In the genomic region with DNA sequence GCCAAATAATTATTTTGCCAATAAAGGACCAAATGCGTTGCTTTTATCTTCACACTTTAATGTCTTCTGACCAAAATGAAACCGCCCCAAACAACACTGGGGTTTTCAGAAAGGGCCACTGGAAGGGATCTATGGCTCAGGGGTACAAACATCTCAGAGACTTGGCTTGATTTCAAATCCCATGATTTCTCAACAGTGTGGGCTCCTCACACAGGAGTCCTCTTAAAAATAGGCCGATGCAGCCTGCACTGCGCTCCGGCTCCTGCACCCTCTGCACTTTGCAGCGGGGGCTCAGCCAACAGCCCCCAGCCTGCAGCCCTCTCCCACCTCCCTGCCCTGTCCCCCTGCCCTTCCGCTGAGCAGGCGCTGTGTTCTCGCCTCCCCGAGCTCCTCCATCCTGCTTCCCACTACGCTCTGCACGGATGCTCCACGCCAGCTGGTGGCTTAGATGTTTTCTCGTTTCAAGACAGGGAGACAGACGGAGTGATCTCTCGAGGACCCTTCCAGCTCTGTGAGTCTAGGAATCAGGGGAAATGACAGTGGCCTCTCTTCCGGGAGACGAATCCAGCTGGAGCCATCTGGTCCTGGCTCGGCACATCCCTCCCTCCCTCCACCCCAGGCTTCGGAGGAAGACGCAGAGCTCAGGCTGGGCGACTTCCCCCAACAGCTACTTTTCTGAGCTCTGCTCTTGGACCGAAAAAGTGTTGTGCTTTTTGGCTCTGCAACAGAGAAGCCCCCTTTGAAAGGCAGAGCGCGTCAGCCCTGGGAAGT, we compare ENCODE assay signal across 17 cellular contexts.
DNase-seq lines count a peak whose midpoint lies in the region; ATAC-seq, FAIRE-seq and TF ChIP-seq lines count a peak whose summit lies in the region.
"Had no signal": no experiment of that assay in that cellular context is flagged by ENCODE, and none has a peak within 500 bp of the region (broad histone marks: within the 10 kb centered on the region; RNA-seq: fewer than 3 reads in every experiment).

No MANE protein-coding gene starts in this region.

- H3K4me3 Mint-ChIP-seq in activated T-cell treated with anti-CD3 and anti-CD28 coated beads, Interleukin-2, amount 50 U/mL, for 24 hours: no peak overlapping the region
- H3K4me3 Mint-ChIP-seq: CD4-positive, CD25-positive, alpha-beta regulatory T cell had no signal

- TF ChIP-seq RAD21 in liver (IDR thresholded peaks at IDR 0.05): no peak

- peak; percentile 99 for DNase-seq in NCI-H2171 treated with DMSO at 0.1 percent for 48 hours (lab: John Stamatoyannopoulos, UW)
- peak; percentile 64 for DNase-seq in spleen
- DNase-seq in activated T-cell treated with anti-CD3 and anti-CD28 coated beads, Interleukin-2, amount 50 U/mL, for 24 hours: no peak
- no peak for DNase-seq in stimulated activated CD4-positive, alpha-beta T cell treated with anti-CD3 and anti-CD28 coated beads, Interleukin-4, amount 100 ng/mL, for 4 hours
- no peak for DNase-seq in frontal cortex (ENCODE audit: low spot score in 2 of 2)
- DNase-seq: activated CD4-positive, alpha-beta T cell treated with anti-CD3 and anti-CD28 coated beads, Interleukin-2, amount 50 U/mL, for 48 hours; CD4-positive, CD25-positive, alpha-beta regulatory T cell; GF-D8; NCI-H1105 treated with DMSO at 0.1 percent for 48 hours; NCI-H510A treated with DMSO at 0.1 percent for 48 hours; stimulated activated naive CD8-positive, alpha-beta T cell treated with anti-CD3 and anti-CD28 coated beads, Interleukin-15, Interleukin-2, amounts not matched to agents 100 U/mL and 50 U/mL, for 24 hours had no signal

- no peak for FAIRE-seq in frontal cortex (lab: Jason Lieb, UNC)
- FAIRE-seq: endothelial cell of umbilical vein had no signal

- ATAC-seq in HG02571 (IDR thresholded peaks at IDR 0.05; ENCODE audit: unreplicated experiment): no peak
- ATAC-seq: stimulated activated naive CD8-positive, alpha-beta T cell treated with anti-CD3 and anti-CD28 coated beads, Interleukin-15, Interleukin-2, amounts not matched to agents 100 U/mL and 50 U/mL, for 24 hours had no signal

- no peaks in the 10 kb centered on the region for H3K4me1 Mint-ChIP-seq in activated T-cell treated with anti-CD3 and anti-CD28 coated beads, Interleukin-2, amount 50 U/mL, for 24 hours (ENCODE audit: low read depth)
- H3K4me1 Mint-ChIP-seq: CD4-positive, CD25-positive, alpha-beta regulatory T cell had no signal

- TF ChIP-seq CTCF in liver (IDR thresholded peaks at IDR 0.05; ENCODE audit: low read depth, low read length, missing input control): no peak
- no peak for TF ChIP-seq CTCF in spleen (IDR thresholded peaks at IDR 0.05 in 8 of 11, conservative IDR thresholded peaks at IDR 0.05 in 3 of 11)

- no peak for TF ChIP-seq POLR2A in spleen (IDR thresholded peaks at IDR 0.05)

- peaks cover 2% of the 10 kb centered on the region for H3K27me3 Mint-ChIP-seq in activated T-cell treated with anti-CD3 and anti-CD28 coated beads, Interleukin-2, amount 50 U/mL, for 24 hours

- no peaks in the 10 kb centered on the region for H3K9me3 Mint-ChIP-seq in activated T-cell treated with anti-CD3 and anti-CD28 coated beads, Interleukin-2, amount 50 U/mL, for 24 hours
- H3K9me3 Mint-ChIP-seq: CD4-positive, CD25-positive, alpha-beta regulatory T cell had no signal

- H3K9me3 ChIP-seq in duodenal mucosa (ENCODE audit: control insufficient read depth in 1 of 2, low read length in 2 of 2) (no peaks in the 10 kb centered on the region), liver (ENCODE audit: control insufficient read depth in 4 of 4, low read length in 3 of 4) (no peaks in the 10 kb centered on the region), spleen (no peaks in the 10 kb centered on the region)
- H3K9me3 ChIP-seq: Peyer's patch had no signal

- intact Hi-C loops in spleen (cut with DNase I; ENCODE audit: low total_unique reads): no loop called here

- H3K36me3 ChIP-seq in duodenal mucosa (ENCODE audit: control insufficient read depth in 1 of 2, insufficient read depth in 2 of 2, low read length in 2 of 2): no peaks in the 10 kb centered on the region
- no peaks in the 10 kb centered on the region for H3K36me3 ChIP-seq in liver (ENCODE audit: control insufficient read depth in 4 of 4, insufficient read depth in 3 of 4, low read depth in 1 of 4, low read length in 3 of 4)
- no peaks in the 10 kb centered on the region for H3K36me3 ChIP-seq in spleen
- H3K36me3 ChIP-seq: Peyer's patch had no signal

- H3K27me3 ChIP-seq in duodenal mucosa (ENCODE audit: control insufficient read depth in 1 of 2, insufficient read depth in 2 of 2, low read length in 2 of 2): peaks cover 0 to 7% of the 10 kb centered on the region in 2 donors
- no peaks in the 10 kb centered on the region for H3K27me3 ChIP-seq in liver (ENCODE audit: control insufficient read depth in 4 of 4, insufficient read depth in 4 of 4, low read length in 3 of 4)
- peaks cover 0 to 9% (median 0%) of the 10 kb centered on the region in 7 donors for H3K27me3 ChIP-seq in spleen (replicated peaks in 1 of 7)
- H3K27me3 ChIP-seq: Peyer's patch had no signal

- H3K9ac ChIP-seq in duodenal mucosa (ENCODE audit: low read depth in 1 of 2, low read length in 2 of 2) (no peak overlapping the region), liver (ENCODE audit: low read depth in 1 of 2, low read length in 2 of 2) (no peak overlapping the region)

- H3K4me1 ChIP-seq in duodenal mucosa (ENCODE audit: control insufficient read depth in 1 of 2, insufficient read depth in 2 of 2, low read length in 2 of 2): no peaks in the 10 kb centered on the region
- H3K4me1 ChIP-seq in liver (ENCODE audit: control insufficient read depth in 4 of 4, insufficient read depth in 4 of 4, low read length in 3 of 4): no peaks in the 10 kb centered on the region
- peaks cover 0 to 6% (median 0%) of the 10 kb centered on the region in 6 donors for H3K4me1 ChIP-seq in spleen
- H3K4me1 ChIP-seq: Peyer's patch had no signal

- no peaks in the 10 kb centered on the region for H3K36me3 Mint-ChIP-seq in activated T-cell treated with anti-CD3 and anti-CD28 coated beads, Interleukin-2, amount 50 U/mL, for 24 hours (ENCODE audit: low read depth)
- H3K36me3 Mint-ChIP-seq: CD4-positive, CD25-positive, alpha-beta regulatory T cell had no signal

- no peak overlapping the region for H3K27ac Mint-ChIP-seq in activated T-cell treated with anti-CD3 and anti-CD28 coated beads, Interleukin-2, amount 50 U/mL, for 24 hours
- H3K27ac Mint-ChIP-seq: progenitor cell of endocrine pancreas had no signal

- H3K27ac ChIP-seq in duodenal mucosa (ENCODE audit: low read depth, low read length) (peak overlapping the region; percentile 27), liver (ENCODE audit: low read depth in 1 of 2, low read length in 2 of 2) (peak overlapping the region; percentile 17 to 54), spleen (peak overlapping the region in 5 of 8 donors; percentile 28 to 54 (median 36))

- no peak overlapping the region for H3K4me3 ChIP-seq in duodenal mucosa (ENCODE audit: low read depth in 1 of 2, low read length in 2 of 2)
- H3K4me3 ChIP-seq in liver (ENCODE audit: low read depth in 1 of 3, low read length in 3 of 3): no peak overlapping the region
- peak overlapping the region in 1 of 8 donors; percentile 6 for H3K4me3 ChIP-seq in spleen

- WGBS in liver: 70% methylated on average over 25 of the region's 25 CpGs
- WGBS in spleen, 5 donors: 55 to 73% (median 63%) methylated on average over 25 of the region's 25 CpGs

TF ChIP-seq in liver, 16 proteins besides CTCF, POLR2A, EP300 and RAD21:
- TF ChIP-seq GABPA (IDR thresholded peaks at IDR 0.05 in 1 of 2, conservative IDR thresholded peaks at IDR 0.05 in 1 of 2) (no peak), SP1 (IDR thresholded peaks at IDR 0.05) (peak; percentile 17)

Comparison
In these comparisons a context has a peak if more than half of its experiments do, and no peak if none do; other contexts are left out.
1. DNase-seq: peak in NCI-H2171 treated with DMSO at 0.1 percent for 48 hours (single experiment) and spleen (single experiment); none in activated T-cell treated with anti-CD3 and anti-CD28 coated beads, Interleukin-2, amount 50 U/mL, for 24 hours (single experiment), stimulated activated CD4-positive, alpha-beta T cell treated with anti-CD3 and anti-CD28 coated beads, Interleukin-4, amount 100 ng/mL, for 4 hours (0 of 2) and frontal cortex (0 of 2).
2. Peak in every context shown above with its lines, with median percentiles within 50 percentile points of each other: H3K27ac ChIP-seq.